In genomic region chr20:64107736-64108457, GRCh38 we compare ENCODE assay signal across 1 cellular context.
A peak's percentile ranks its signal among the peaks of the same experiment; 100 is the strongest.
TF ChIP-seq lines count a peak whose summit lies in the region.

No MANE protein-coding gene starts in this region.

TF ChIP-seq in HEK293, 187 proteins besides CTCF, POLR2A, EP300 and RAD21 (continued from another document):
- TF ChIP-seq ZBTB26 (tag by site-specific recombination; optimal IDR thresholded peaks at IDR 0.05) (peak; percentile 11), ZNF132 (tag by site-specific recombination; IDR thresholded peaks at IDR 0.05; ENCODE audit: borderline replicate concordance) (no peak), MEIS1 (CRISPR knock-in tag; IDR thresholded peaks at IDR 0.05; ENCODE audit: borderline replicate concordance) (no peak), SP3 (tag by site-specific recombination; IDR thresholded peaks at IDR 0.05) (no peak), ZNF324 (tag by site-specific recombination; IDR thresholded peaks at IDR 0.05) (no peak), ZSCAN18 (tag by site-specific recombination; IDR thresholded peaks at IDR 0.05) (no peak), SETDB1 (IDR thresholded peaks at IDR 0.05; ENCODE audit: insufficient read length, low read length) (no peak), ZFHX2 (tag by site-specific recombination; conservative IDR thresholded peaks at IDR 0.05) (0 out of 2 replicates have a peak, but pooled peaks have one; percentile 38), ZNF473 (tag by site-specific recombination; IDR thresholded peaks at IDR 0.05) (no peak)
